Comparison of ENCODE assay signal across 1 cellular context in the genomic region with DNA sequence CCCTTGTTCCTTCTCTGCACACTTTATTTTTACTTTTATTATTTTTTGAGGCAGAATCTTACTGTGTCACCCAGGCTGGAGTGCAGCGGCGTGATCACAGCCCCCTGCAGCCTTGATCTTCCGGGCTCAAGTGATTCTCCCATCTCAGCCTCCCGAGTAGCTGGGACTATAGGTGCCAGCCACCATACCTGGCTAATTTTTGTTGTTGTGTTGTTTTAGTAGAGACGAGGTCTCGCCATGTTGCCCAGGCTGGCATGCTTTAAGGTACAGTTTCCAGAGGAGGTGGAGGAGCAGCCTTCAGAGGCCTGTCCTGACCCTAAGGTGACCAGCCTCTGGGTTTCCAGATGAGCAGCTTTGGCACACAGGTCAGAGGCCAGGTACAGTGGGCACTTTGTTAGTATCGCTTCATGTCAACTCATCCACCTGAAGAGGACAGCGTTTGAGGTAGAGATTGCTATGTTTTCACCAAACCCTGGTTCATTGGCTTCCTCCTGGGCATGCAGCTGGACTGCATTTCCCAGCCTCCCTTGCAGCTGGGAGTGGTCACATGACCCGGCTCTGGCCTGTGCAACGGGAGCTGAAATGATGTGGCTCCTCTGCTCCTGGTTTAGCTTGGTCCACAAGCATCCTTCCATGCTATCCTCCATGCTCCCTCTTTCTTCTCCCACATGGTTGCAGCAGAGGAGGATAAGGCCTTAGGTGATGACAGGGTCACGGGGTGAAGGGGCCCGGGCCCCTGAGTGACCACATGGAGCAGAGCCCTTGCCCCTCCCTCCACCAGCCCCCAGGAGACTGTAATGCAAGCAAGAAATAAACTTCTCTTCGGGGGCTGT.
TF ChIP-seq lines count a peak whose summit lies in the region.

No MANE protein-coding gene starts in this region.

TF ChIP-seq in H1, 55 proteins besides CTCF, POLR2A, EP300 and RAD21 (continued from another document):
- no peak for TF ChIP-seq BCL11A (IDR thresholded peaks at IDR 0.05; ENCODE audit: low read depth in 2 of 2, low read length in 2 of 2)
- no peak for TF ChIP-seq HDAC6 (IDR thresholded peaks at IDR 0.05; ENCODE audit: low read depth, low read length)
- TF ChIP-seq TAF1 (IDR thresholded peaks at IDR 0.05; ENCODE audit: low read depth, low read length), result no peak
- no peak for TF ChIP-seq CHD7 (IDR thresholded peaks at IDR 0.05; ENCODE audit: insufficient replicate concordance, low read length)
- TF ChIP-seq CREB1 (IDR thresholded peaks at IDR 0.05), result no peak
- TF ChIP-seq CBX8 (IDR thresholded peaks at IDR 0.05; ENCODE audit: borderline replicate concordance, low read depth, low read length), result no peak
- no peak for TF ChIP-seq ASH2L (IDR thresholded peaks at IDR 0.05; ENCODE audit: low read length)
- TF ChIP-seq SAP30 (IDR thresholded peaks at IDR 0.05; ENCODE audit: insufficient read depth, insufficient replicate concordance, low read length), result no peak
- TF ChIP-seq HDAC2 (IDR thresholded peaks at IDR 0.05; ENCODE audit: borderline replicate concordance in 1 of 2, low read depth in 2 of 2, low read length in 2 of 2), result no peak
- no peak for TF ChIP-seq CTBP2 (IDR thresholded peaks at IDR 0.05; ENCODE audit: borderline replicate concordance, insufficient read depth, insufficient read length, low read length)
- TF ChIP-seq TCF12 (IDR thresholded peaks at IDR 0.05; ENCODE audit: low read depth, low read length), result no peak
- no peak for TF ChIP-seq GABPA (IDR thresholded peaks at IDR 0.05; ENCODE audit: borderline replicate concordance, insufficient read depth, low read length)
- TF ChIP-seq RBBP5 (IDR thresholded peaks at IDR 0.05; ENCODE audit: borderline replicate concordance, low read depth, low read length), result no peak
- TF ChIP-seq, protein P1, sequence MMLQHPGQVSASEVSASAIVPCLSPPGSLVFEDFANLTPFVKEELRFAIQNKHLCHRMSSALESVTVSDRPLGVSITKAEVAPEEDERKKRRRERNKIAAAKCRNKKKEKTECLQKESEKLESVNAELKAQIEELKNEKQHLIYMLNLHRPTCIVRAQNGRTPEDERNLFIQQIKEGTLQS (IDR thresholded peaks at IDR 0.05; ENCODE audit: insufficient read depth, low read depth, low read length), result peak; percentile 78
- no peak for TF ChIP-seq KDM4A (IDR thresholded peaks at IDR 0.05; ENCODE audit: low read depth, low read length, severe bottlenecking)
- TF ChIP-seq E2F6 (IDR thresholded peaks at IDR 0.05), result no peak
- TF ChIP-seq MAX (IDR thresholded peaks at IDR 0.05), result 0 out of 2 replicates have a peak, but pooled peaks have one; percentile 25
